22 cellular contexts compared by ENCODE assay signal in genomic region chr10:117865945-117866344, GRCh38.
A peak's percentile ranks its signal among the peaks of the same experiment; 100 is the strongest.
DNase-seq lines count a peak whose midpoint lies in the region; ATAC-seq and TF ChIP-seq lines count a peak whose summit lies in the region.
"Had no signal": no experiment of that assay in that cellular context is flagged by ENCODE, and none has a peak within 500 bp of the region (broad histone marks: within the 10 kb centered on the region; RNA-seq: fewer than 3 reads in every experiment).

No MANE protein-coding gene starts in this region.

- H3K9me3 ChIP-seq in right cardiac atrium (ENCODE audit: control insufficient read depth, low read length) = no peaks in the 10 kb centered on the region
- H3K9me3 ChIP-seq: BLaER1, Caco-2 had no signal

- 88% methylated on average over 4 of the region's 4 CpGs for WGBS in right cardiac atrium

- TF ChIP-seq CTCF in CD14-positive monocyte (IDR thresholded peaks at IDR 0.05) = no peak

- H3K27ac Mint-ChIP-seq in CD14-positive monocyte = no peak overlapping the region
- H3K27ac Mint-ChIP-seq: CD4-positive, alpha-beta memory T cell had no signal

- intact Hi-C loops in right cardiac atrium (cut with DNase I) (no loop called here), CD14-positive monocyte (cut with micrococcal nuclease) (no loop called here)

- H3K4me1 ChIP-seq in right cardiac atrium (ENCODE audit: control insufficient read depth, insufficient read depth, low read length) = no peaks in the 10 kb centered on the region
- H3K4me1 ChIP-seq: BLaER1, Caco-2 had no signal

- H3K4me3 ChIP-seq in right cardiac atrium (ENCODE audit: low read length) = no peak overlapping the region
- H3K4me3 ChIP-seq: BLaER1 had no signal

- H3K4me3 Mint-ChIP-seq in CD14-positive monocyte = no peak overlapping the region
- H3K4me3 Mint-ChIP-seq: CD4-positive, alpha-beta memory T cell had no signal

- H3K27me3 ChIP-seq in right cardiac atrium (ENCODE audit: control insufficient read depth, insufficient read depth) = no peaks in the 10 kb centered on the region
- H3K27me3 ChIP-seq: BLaER1 had no signal

- no peak overlapping the region for H3K27ac ChIP-seq in right cardiac atrium (ENCODE audit: low read length)
- H3K27ac ChIP-seq: BLaER1 had no signal

- H3K4me1 Mint-ChIP-seq in CD14-positive monocyte = no peaks in the 10 kb centered on the region
- H3K4me1 Mint-ChIP-seq: CD4-positive, alpha-beta memory T cell had no signal

- ATAC-seq in right cardiac atrium = no peak
- ATAC-seq: HepG2 had no signal

- H3K36me3 Mint-ChIP-seq in CD14-positive monocyte = no peaks in the 10 kb centered on the region
- H3K36me3 Mint-ChIP-seq: CD4-positive, alpha-beta memory T cell had no signal

- DNase-seq in NCI-H524 (lab: John Stamatoyannopoulos, UW) (peak; percentile 1 to 4), NCI-H524 treated with DMSO at 0.1 percent for 48 hours (lab: John Stamatoyannopoulos, UW) (no peak), NCI-H1436 (lab: John Stamatoyannopoulos, UW) (peak; percentile 56), NCI-H82 treated with DMSO at 0.1 percent for 48 hours (lab: John Stamatoyannopoulos, UW; ENCODE audit: unreplicated experiment) (peak; percentile 9), right cardiac atrium (no peak), CD14-positive monocyte (ENCODE audit: low spot score) (no peak), iPS-NIHi11 (ENCODE audit: low spot score) (no peak)
- DNase-seq: Caco-2; CD4-positive, alpha-beta memory T cell; DMS153; DND-41; Kasumi-1; NCI-H1105; NCI-H187; NCI-H2081 treated with DMSO at 0.1 percent for 48 hours; NCI-H2171; NCI-H226; NCI-H510A treated with DMSO at 0.1 percent for 48 hours; Right ventricle myocardium superior; RPMI8226 had no signal

- H3K9me3 Mint-ChIP-seq in CD14-positive monocyte = no peaks in the 10 kb centered on the region

- H3K27me3 Mint-ChIP-seq in CD14-positive monocyte (ENCODE audit: low read depth in 3 of 3) = peaks cover 0 to 9% (median 8%) of the 10 kb centered on the region in 3 donors

Comparison
In these comparisons a context has a peak if more than half of its experiments do, and no peak if none do; other contexts are left out.
1. DNase-seq: peak in NCI-H524 (2 of 2), NCI-H1436 (single experiment) and NCI-H82 treated with DMSO at 0.1 percent for 48 hours (single experiment); none in NCI-H524 treated with DMSO at 0.1 percent for 48 hours (single experiment), right cardiac atrium (0 of 3), CD14-positive monocyte (single experiment) and iPS-NIHi11 (single experiment).